ENCODE assay signal across 1 cellular context in the genomic region with DNA sequence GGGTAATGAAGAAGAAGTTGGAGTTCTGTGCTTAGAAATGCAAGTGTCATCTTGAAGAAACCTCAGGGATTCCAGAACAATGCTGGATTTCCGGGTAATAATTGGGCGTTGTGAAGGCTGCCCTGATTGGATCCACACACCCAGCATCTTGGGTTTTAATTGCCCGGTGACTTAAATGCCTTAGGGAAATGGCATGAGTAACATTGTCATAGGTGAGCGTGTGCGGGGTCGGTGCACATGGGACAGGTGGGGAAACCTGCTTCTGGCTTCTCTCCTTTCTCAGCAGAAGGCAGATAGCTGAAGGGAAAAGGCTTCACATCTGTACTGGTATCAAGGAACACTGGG.
TF ChIP-seq lines count a peak whose summit lies in the region.

No MANE protein-coding gene starts in this region.

TF ChIP-seq in IMR-90, 13 proteins besides CTCF, POLR2A, EP300 and RAD21:
- TF ChIP-seq, protein P1, sequence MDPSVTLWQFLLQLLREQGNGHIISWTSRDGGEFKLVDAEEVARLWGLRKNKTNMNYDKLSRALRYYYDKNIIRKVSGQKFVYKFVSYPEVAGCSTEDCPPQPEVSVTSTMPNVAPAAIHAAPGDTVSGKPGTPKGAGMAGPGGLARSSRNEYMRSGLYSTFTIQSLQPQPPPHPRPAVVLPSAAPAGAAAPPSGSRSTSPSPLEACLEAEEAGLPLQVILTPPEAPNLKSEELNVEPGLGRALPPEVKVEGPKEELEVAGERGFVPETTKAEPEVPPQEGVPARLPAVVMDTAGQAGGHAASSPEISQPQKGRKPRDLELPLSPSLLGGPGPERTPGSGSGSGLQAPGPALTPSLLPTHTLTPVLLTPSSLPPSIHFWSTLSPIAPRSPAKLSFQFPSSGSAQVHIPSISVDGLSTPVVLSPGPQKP (IDR thresholded peaks at IDR 0.05; ENCODE audit: borderline replicate concordance, low read depth, low read length): no peak
- no peak for TF ChIP-seq BHLHE40 (IDR thresholded peaks at IDR 0.05; ENCODE audit: low read depth, low read length)
- no peak for TF ChIP-seq CEBPB (IDR thresholded peaks at IDR 0.05; ENCODE audit: low read depth, low read length)
- TF ChIP-seq RCOR1 (IDR thresholded peaks at IDR 0.05; ENCODE audit: insufficient replicate concordance, low read length): no peak
- no peak for TF ChIP-seq MXI1 (IDR thresholded peaks at IDR 0.05; ENCODE audit: borderline replicate concordance, low read depth, low read length)
- TF ChIP-seq NFE2L2 (IDR thresholded peaks at IDR 0.05; ENCODE audit: low read depth, low read length): no peak
- no peak for TF ChIP-seq CHD1 (IDR thresholded peaks at IDR 0.05; ENCODE audit: low read depth, low read length)
- TF ChIP-seq, protein P2, sequence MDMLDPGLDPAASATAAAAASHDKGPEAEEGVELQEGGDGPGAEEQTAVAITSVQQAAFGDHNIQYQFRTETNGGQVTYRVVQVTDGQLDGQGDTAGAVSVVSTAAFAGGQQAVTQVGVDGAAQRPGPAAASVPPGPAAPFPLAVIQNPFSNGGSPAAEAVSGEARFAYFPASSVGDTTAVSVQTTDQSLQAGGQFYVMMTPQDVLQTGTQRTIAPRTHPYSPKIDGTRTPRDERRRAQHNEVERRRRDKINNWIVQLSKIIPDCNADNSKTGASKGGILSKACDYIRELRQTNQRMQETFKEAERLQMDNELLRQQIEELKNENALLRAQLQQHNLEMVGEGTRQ (IDR thresholded peaks at IDR 0.05; ENCODE audit: low read depth, low read length): no peak
- TF ChIP-seq FOS (IDR thresholded peaks at IDR 0.05; ENCODE audit: low read depth, low read length): no peak
- TF ChIP-seq MAZ (IDR thresholded peaks at IDR 0.05; ENCODE audit: borderline replicate concordance, low read depth, low read length): no peak
- TF ChIP-seq SMC3 (IDR thresholded peaks at IDR 0.05; ENCODE audit: low read depth, low read length): no peak
- TF ChIP-seq RFX5 (IDR thresholded peaks at IDR 0.05; ENCODE audit: low read depth, low read length): no peak
- TF ChIP-seq MAFK (IDR thresholded peaks at IDR 0.05; ENCODE audit: low read depth, low read length): no peak
